ENCODE assay signal across 1 cellular context in genomic region chr6:141394565-141395051, GRCh38.
TF ChIP-seq lines count a peak whose summit lies in the region.

No MANE protein-coding gene starts in this region.

TF ChIP-seq in SK-N-SH treated with all-trans-retinoic acid at 6 μM for 48 hours, 23 proteins besides CTCF, POLR2A, EP300 and RAD21 (continued from another document):
- no peak for TF ChIP-seq PATZ1 (CRISPR knock-in tag; IDR thresholded peaks at IDR 0.05; ENCODE audit: borderline replicate concordance)
- TF ChIP-seq OSR1 (CRISPR knock-in tag; IDR thresholded peaks at IDR 0.05), result no peak
- TF ChIP-seq ZFP30 (CRISPR knock-in tag; IDR thresholded peaks at IDR 0.05), result no peak
- TF ChIP-seq CSDC2 (CRISPR knock-in tag; IDR thresholded peaks at IDR 0.05), result no peak
- no peak for TF ChIP-seq ARNTL (CRISPR knock-in tag; IDR thresholded peaks at IDR 0.05; ENCODE audit: borderline replicate concordance, low read depth)
- TF ChIP-seq ZNF8 (CRISPR knock-in tag; IDR thresholded peaks at IDR 0.05), result no peak
- TF ChIP-seq ZNF70 (CRISPR knock-in tag; IDR thresholded peaks at IDR 0.05), result no peak
- TF ChIP-seq GLIS3 (CRISPR knock-in tag; IDR thresholded peaks at IDR 0.05), result no peak
- no peak for TF ChIP-seq RARB (CRISPR knock-in tag; IDR thresholded peaks at IDR 0.05)
- no peak for TF ChIP-seq ZNF565 (CRISPR knock-in tag; conservative IDR thresholded peaks at IDR 0.05; ENCODE audit: low read depth)
- no peak for TF ChIP-seq TCF4 (CRISPR knock-in tag; IDR thresholded peaks at IDR 0.05; ENCODE audit: borderline replicate concordance)
- TF ChIP-seq ESRRG (CRISPR knock-in tag; IDR thresholded peaks at IDR 0.05), result no peak
- no peak for TF ChIP-seq PPARA (CRISPR knock-in tag; IDR thresholded peaks at IDR 0.05; ENCODE audit: borderline replicate concordance)
- TF ChIP-seq SNAI2 (CRISPR knock-in tag; IDR thresholded peaks at IDR 0.05), result no peak
- TF ChIP-seq TSHZ2 (CRISPR knock-in tag; IDR thresholded peaks at IDR 0.05), result no peak
